ENCODE assay signal across 1 cellular context in genomic region chr6:31586596-31586995, GRCh38.
TF ChIP-seq lines count a peak whose summit lies in the region.

No MANE protein-coding gene starts in this region.

TF ChIP-seq in GM12878, 131 proteins besides CTCF, POLR2A, EP300 and RAD21 (continues in another document):
- TF ChIP-seq NFXL1 (IDR thresholded peaks at IDR 0.05; ENCODE audit: borderline replicate concordance) (no peak), E2F8 (IDR thresholded peaks at IDR 0.05; ENCODE audit: low read depth, partially characterized antibody) (no peak), ZNF274 (IDR thresholded peaks at IDR 0.05; ENCODE audit: insufficient read depth, insufficient read length) (no peak), ZNF592 (IDR thresholded peaks at IDR 0.05) (no peak), PML (IDR thresholded peaks at IDR 0.05; ENCODE audit: low read length) (no peak), MEF2A (IDR thresholded peaks at IDR 0.05; ENCODE audit: insufficient read depth, low read depth, low read length) (no peak), NR2C2 (IDR thresholded peaks at IDR 0.05; ENCODE audit: borderline replicate concordance, control insufficient read depth, insufficient read length, low read depth) (no peak), BCL3 (IDR thresholded peaks at IDR 0.05; ENCODE audit: borderline replicate concordance, insufficient read depth, low read depth, low read length, poor library complexity, severe bottlenecking) (no peak), RB1 (IDR thresholded peaks at IDR 0.05; ENCODE audit: borderline replicate concordance) (no peak), STAT3 (IDR thresholded peaks at IDR 0.05; ENCODE audit: low read depth, low read length) (no peak), POU2F2 (IDR thresholded peaks at IDR 0.05; ENCODE audit: borderline replicate concordance, low read depth, low read length) (no peak), FOS (IDR thresholded peaks at IDR 0.05; ENCODE audit: borderline replicate concordance, extremely low read depth, insufficient read length) (no peak), SIX5 (IDR thresholded peaks at IDR 0.05; ENCODE audit: low read depth, low read length, severe bottlenecking) (no peak), NRF1 (conservative IDR thresholded peaks at IDR 0.05; ENCODE audit: low read depth, low read length) (no peak), ZBTB33 (IDR thresholded peaks at IDR 0.05) (no peak), YBX1 (IDR thresholded peaks at IDR 0.05) (no peak), HDAC6 (IDR thresholded peaks at IDR 0.05; ENCODE audit: unreplicated experiment) (no peak), FOXM1 (IDR thresholded peaks at IDR 0.05; ENCODE audit: low read depth, low read length) (no peak), HSF1 (IDR thresholded peaks at IDR 0.05; ENCODE audit: low read depth, low read length) (no peak), CEBPZ (IDR thresholded peaks at IDR 0.05; ENCODE audit: low read depth, low read length) (no peak), JUNB (IDR thresholded peaks at IDR 0.05) (no peak), MTA3 (IDR thresholded peaks at IDR 0.05; ENCODE audit: borderline replicate concordance, low read length) (no peak), E4F1 (IDR thresholded peaks at IDR 0.05; ENCODE audit: borderline replicate concordance, partially characterized antibody) (no peak), ZNF687 (IDR thresholded peaks at IDR 0.05) (no peak), SMAD5 (IDR thresholded peaks at IDR 0.05; ENCODE audit: low read depth) (0 out of 2 replicates have a peak, but pooled peaks have one; percentile 38), MEF2B (IDR thresholded peaks at IDR 0.05; ENCODE audit: partially characterized antibody, poor library complexity, severe bottlenecking) (no peak), KLF5 (IDR thresholded peaks at IDR 0.05; ENCODE audit: partially characterized antibody) (no peak), IKZF1 (conservative IDR thresholded peaks at IDR 0.05) (peak; percentile 61; the same call in 1 of the 2 replicates), ZNF217 (IDR thresholded peaks at IDR 0.05) (no peak), MXI1 (IDR thresholded peaks at IDR 0.05; ENCODE audit: low read depth, low read length) (no peak)
